In genomic region chr6:89892577-89892976, GRCh38 we compare ENCODE assay signal across 9 cellular contexts. TPM values are rescaled to one million over a fixed set of nuclear protein-coding genes. Genes with fewer than 3 reads are reported as not detected.
A peak's percentile ranks its signal among the peaks of the same experiment; 100 is the strongest.
DNase-seq lines count a peak whose midpoint lies in the region; ATAC-seq and TF ChIP-seq lines count a peak whose summit lies in the region.
"Not testable (repeated sequence)": the region's sequence is repeated elsewhere in the genome, so short reads cannot be mapped to it uniquely, and the experiment has no call there.
"Had no signal": no experiment of that assay in that cellular context is flagged by ENCODE, and none has a peak within 500 bp of the region (broad histone marks: within the 10 kb centered on the region; RNA-seq: fewer than 3 reads in every experiment).

No MANE protein-coding gene starts in this region.

- H3K36me3 Mint-ChIP-seq in H9 (ENCODE audit: insufficient read depth in 1 of 3, low read depth in 3 of 3); chondrocyte (ENCODE audit: low read depth): not testable (repeated sequence)

- not testable (repeated sequence) for H3K23ac ChIP-seq in H9 (ENCODE audit: insufficient read length, low read depth, low read length)

- TF ChIP-seq EP300 in SK-N-SH (IDR thresholded peaks at IDR 0.05; ENCODE audit: borderline replicate concordance in 1 of 2, low read depth in 1 of 2, low read length in 1 of 2) = not testable (repeated sequence)

- not testable (repeated sequence) for H3K36me3 ChIP-seq in Karpas-422 (ENCODE audit: insufficient read depth, low read length); SK-N-SH (replicated peaks in 1 of 2; ENCODE audit: control insufficient read depth in 1 of 2, insufficient read depth in 2 of 2, low read length in 1 of 2)

- not testable (repeated sequence) for H2BK120ac ChIP-seq in H9 (ENCODE audit: low read depth, low read length, poor library complexity, severe bottlenecking)

- not testable (repeated sequence) for H2AK5ac ChIP-seq in H9 (ENCODE audit: insufficient read length, low read length)

- not testable (repeated sequence) for H4K91ac ChIP-seq in H9 (ENCODE audit: insufficient read length, low read depth, low read length)

- not testable (repeated sequence) for H3F3A ChIP-seq in SK-N-SH (replicated peaks; ENCODE audit: insufficient read depth)

- H2BK5ac ChIP-seq in H9 (ENCODE audit: insufficient read length, low read length) = not testable (repeated sequence)

- not testable (repeated sequence) for H3K79me1 ChIP-seq in H9 (ENCODE audit: insufficient read depth, low read depth, low read length, poor library complexity, severe bottlenecking)

- TF ChIP-seq CTCF in GM12864 (IDR thresholded peaks at IDR 0.05; ENCODE audit: low read depth, low read length, missing control alignments) (peak; percentile 28), H9 (conservative IDR thresholded peaks at IDR 0.05) (peak; percentile 44; the same call in 2 of the 3 replicates), SK-N-SH (IDR thresholded peaks at IDR 0.05) (0 out of 2 replicates have a peak, but pooled peaks have one; percentile 9), chondrocyte (IDR thresholded peaks at IDR 0.05) (peak; percentile 27), foreskin keratinocyte (conservative IDR thresholded peaks at IDR 0.05) (peak; percentile 32)

- POLR2A ChIA-PET in SK-N-SH (lab: Yijun Ruan, JAX) = not testable (repeated sequence)

- H4K20me1 ChIP-seq in H9 (ENCODE audit: control insufficient read depth, insufficient read depth, insufficient read length); Karpas-422 (ENCODE audit: insufficient read depth, low read depth, low read length); SK-N-SH (ENCODE audit: insufficient read depth): not testable (repeated sequence)

- CTCF ChIA-PET in SK-N-SH (lab: Yijun Ruan, JAX) = not testable (repeated sequence)

- not testable (repeated sequence) for H3K27me3 ChIP-seq in H9 (ENCODE audit: insufficient read depth, low read length); Karpas-422 (ENCODE audit: low read length); SK-N-SH (ENCODE audit: insufficient read depth)
- peaks cover 43% of the 10 kb centered on the region for H3K27me3 ChIP-seq in foreskin keratinocyte

- not testable (repeated sequence) for H2BK15ac ChIP-seq in H9 (ENCODE audit: low read depth, low read length)

- not testable (repeated sequence) for H3K9me3 Mint-ChIP-seq in H9; chondrocyte (ENCODE audit: low read depth)

- not testable (repeated sequence) for H3K14ac ChIP-seq in H9 (ENCODE audit: insufficient read depth, low read length)

- H2BK12ac ChIP-seq in H9 (ENCODE audit: insufficient read length, low read depth, low read length) = not testable (repeated sequence)

- H3K4me1 Mint-ChIP-seq in H9 = peaks cover 34 to 38% of the 10 kb centered on the region in 2 experiments
- H3K4me1 Mint-ChIP-seq in chondrocyte (ENCODE audit: low read depth) = not testable (repeated sequence)

- H4K5ac ChIP-seq in H9 (ENCODE audit: insufficient read length, low read depth, low read length) = not testable (repeated sequence)

- not testable (repeated sequence) for H3K18ac ChIP-seq in H9 (ENCODE audit: insufficient read length, low read depth, low read length)

- not testable (repeated sequence) for H3K27ac Mint-ChIP-seq in H9; chondrocyte (ENCODE audit: unreplicated experiment)

- H3K9ac ChIP-seq in H9 (ENCODE audit: extremely low read depth, insufficient read length, low read length); Karpas-422 (ENCODE audit: low read length); SK-N-SH: not testable (repeated sequence)

- not testable (repeated sequence) for H3K9me2 ChIP-seq in Karpas-422 (replicated peaks; ENCODE audit: insufficient read depth, low read length); SK-N-SH

- not testable (repeated sequence) for H4K8ac ChIP-seq in H9 (replicated peaks; ENCODE audit: insufficient read length, low read depth, low read length)

- not testable (repeated sequence) for H3K4ac ChIP-seq in H9 (ENCODE audit: low read depth, low read length)

- H3K23me2 ChIP-seq in H9 (ENCODE audit: insufficient read length, low read depth, low read length, poor library complexity, severe bottlenecking) = not testable (repeated sequence)

- TF ChIP-seq RAD21 in SK-N-SH (IDR thresholded peaks at IDR 0.05; ENCODE audit: low read length) = not testable (repeated sequence)

- not testable (repeated sequence) for H3K79me2 ChIP-seq in H9 (ENCODE audit: insufficient read depth, low read length); Karpas-422 (ENCODE audit: low read length); SK-N-SH (ENCODE audit: insufficient read depth)

- not testable (repeated sequence) for H2AFZ ChIP-seq in H9 (ENCODE audit: low read length); Karpas-422 (ENCODE audit: low read length); SK-N-SH (ENCODE audit: low read depth)

- H3K27me3 Mint-ChIP-seq in H9 (ENCODE audit: low read depth) (peaks cover 74% of the 10 kb centered on the region), chondrocyte (ENCODE audit: low read depth) (peaks cover 34% of the 10 kb centered on the region)

- H3K4me3 Mint-ChIP-seq in H9; chondrocyte (ENCODE audit: unreplicated experiment): not testable (repeated sequence)

- H3K9me3 ChIP-seq in H9 (ENCODE audit: control insufficient read depth, low read depth, low read length); Karpas-422 (ENCODE audit: low read length); SK-N-SH: not testable (repeated sequence)

- not testable (repeated sequence) for H3K56ac ChIP-seq in H9 (ENCODE audit: insufficient read length, low read depth, low read length)

- H2BK20ac ChIP-seq in H9 (ENCODE audit: low read depth, low read length, poor library complexity, severe bottlenecking) = not testable (repeated sequence)

- H3K27ac ChIP-seq in H9 (ENCODE audit: insufficient read length, low read depth, low read length); Karpas-422 (ENCODE audit: low read length); SK-N-SH (ENCODE audit: low read depth in 2 of 2, low read length in 1 of 2); foreskin keratinocyte: not testable (repeated sequence)

- ATAC-seq in foreskin keratinocyte = not testable (repeated sequence)

- H3K4me3 ChIP-seq in GM12864 (ENCODE audit: low read depth, low read length); Karpas-422 (ENCODE audit: low read length); SK-N-SH (ENCODE audit: low read depth in 2 of 2, low read length in 1 of 2): not testable (repeated sequence)

- WGBS in H9 (ENCODE audit: extremely low coverage, insufficient read length, low lambda C conversion rate) = no CpG with 5 or more reads among the region's 8 CpGs
- 73% methylated on average over 8 of the region's 8 CpGs for WGBS in SK-N-SH (ENCODE audit: low lambda C conversion rate)

- not testable (repeated sequence) for H3T11ph ChIP-seq in H9 (ENCODE audit: low read length)

- DNase-seq in GM12864 (ENCODE audit: low read depth); H9; SK-N-SH; chondrocyte (ENCODE audit: low spot score); foreskin keratinocyte: not testable (repeated sequence)
- peak; percentile 49 for DNase-seq in Karpas-422

- not testable (repeated sequence) for H3K4me2 ChIP-seq in H9 (ENCODE audit: insufficient read depth, insufficient read length, low read length); Karpas-422 (ENCODE audit: low read depth, low read length, poor library complexity, severe bottlenecking); SK-N-SH

- not testable (repeated sequence) for H3K4me1 ChIP-seq in H9 (ENCODE audit: insufficient read depth, low read length); SK-N-SH (ENCODE audit: control insufficient read depth in 1 of 2, insufficient read depth in 2 of 2, low read depth in 1 of 2, low read length in 1 of 2); foreskin keratinocyte
- peaks cover 34% of the 10 kb centered on the region for H3K4me1 ChIP-seq in Karpas-422 (ENCODE audit: low read length)

RNA-seq across cellular contexts. Expression of gene GJA10, which starts 1.7 kb away (rescaled TPM):
- total RNA-seq in H9 (2021) (not detected in 2 replicates), chondrocyte (not detected in 3 replicates), foreskin keratinocyte (not detected in 2 replicates)
- 1.3 and 2.3 TPM in 2 replicates for total RNA-seq in Karpas-422 (2014; rRNA removed; shearing (Covaris generic); ENCODE audit: low replicate concordance)
- polyA plus RNA-seq in SK-N-SH (2012; rRNA removed) (not detected in 2 replicates), foreskin keratinocyte (not detected in 2 replicates)
- not detected in 2 replicates for polyA plus RNA-seq in SK-N-SH (2012; cell fraction: cytosol; rRNA removed)
- polyA plus RNA-seq in SK-N-SH (2012; cell fraction: nucleus; rRNA removed) = not detected in 2 replicates
- total RNA-seq: CD4-positive, CD25-positive, alpha-beta regulatory T cell; H4 had no signal
- polyA plus RNA-seq: CD4-positive, CD25-positive, alpha-beta regulatory T cell; IgD-negative memory B cell had no signal
